Comparison of ENCODE assay signal across 9 cellular contexts in genomic region chr17:933168-934083, GRCh38. TPM values are rescaled to one million over a fixed set of nuclear protein-coding genes. Genes with fewer than 3 reads are reported as not detected.
DNase-seq lines count a peak whose midpoint lies in the region; ATAC-seq and TF ChIP-seq lines count a peak whose summit lies in the region.
"Had no signal": no experiment of that assay in that cellular context is flagged by ENCODE, and none has a peak within 500 bp of the region (broad histone marks: within the 10 kb centered on the region; RNA-seq: fewer than 3 reads in every experiment).

No MANE protein-coding gene starts in this region.

- H3K27ac ChIP-seq in ectodermal cell (ENCODE audit: insufficient read depth, low read depth, low read length, poor library complexity, severe bottlenecking), result peak overlapping the region; percentile 63
- H3K27ac ChIP-seq in mesodermal cell (ENCODE audit: low read depth, low read length, severe bottlenecking), result peak overlapping the region; percentile 96

- peaks cover 28% of the 10 kb centered on the region for H3K4me1 ChIP-seq in ectodermal cell (ENCODE audit: control insufficient read depth, insufficient read depth, low read length)
- peaks cover 58% of the 10 kb centered on the region for H3K4me1 ChIP-seq in mesodermal cell (ENCODE audit: control insufficient read depth, insufficient read depth, low read length, poor library complexity, severe bottlenecking)
- no peaks in the 10 kb centered on the region for H3K4me1 ChIP-seq in BE2C

- TF ChIP-seq CTCF in BE2C (IDR thresholded peaks at IDR 0.05; ENCODE audit: low read depth, low read length), result no peak

- 41 to 49% methylated on average over 15 to 18 of the region's 18 CpGs for WGBS in ectodermal cell, 2 experiments
- WGBS in mesodermal cell (ENCODE audit: insufficient coverage in 2 of 2), 2 experiments, result 20 to 41% methylated on average over 4 to 8 of the region's 18 CpGs

- ATAC-seq in HG03196 (IDR thresholded peaks at IDR 0.05; ENCODE audit: unreplicated experiment), result no peak
- ATAC-seq in HG02852 (IDR thresholded peaks at IDR 0.05; ENCODE audit: unreplicated experiment), result no peak
- no peak for ATAC-seq in HG03469 (IDR thresholded peaks at IDR 0.05; ENCODE audit: unreplicated experiment)

- DNase-seq in ACHN, result peak; percentile 98
- peak; percentile 98 for DNase-seq in M059J (ENCODE audit: low read depth)
- DNase-seq in BE2C, result no peak
- DNase-seq: activated CD4-positive, alpha-beta T cell treated with anti-CD3 and anti-CD28 coated beads for 1 hour had no signal

- no peaks in the 10 kb centered on the region for H3K36me3 ChIP-seq in ectodermal cell (ENCODE audit: control insufficient read depth, insufficient read depth, low read length)
- H3K36me3 ChIP-seq in mesodermal cell (ENCODE audit: control insufficient read depth, insufficient read depth, low read length), result peaks cover 27% of the 10 kb centered on the region
- H3K36me3 ChIP-seq in BE2C, result no peaks in the 10 kb centered on the region

- H3K4me3 ChIP-seq in ectodermal cell (ENCODE audit: insufficient read depth, low read depth, low read length), result no peak overlapping the region
- H3K4me3 ChIP-seq in mesodermal cell (ENCODE audit: extremely low read depth, insufficient read depth, low read length, poor library complexity, severe bottlenecking), result no peak overlapping the region
- no peak overlapping the region for H3K4me3 ChIP-seq in BE2C (ENCODE audit: low read depth, low read length)

- no peaks in the 10 kb centered on the region for H3K27me3 ChIP-seq in ectodermal cell (ENCODE audit: control insufficient read depth, insufficient read depth, low read length, poor library complexity, severe bottlenecking)
- H3K27me3 ChIP-seq in BE2C, result no peaks in the 10 kb centered on the region

- no peaks in the 10 kb centered on the region for H3K9me3 ChIP-seq in ectodermal cell (ENCODE audit: control insufficient read depth, low read length)
- H3K9me3 ChIP-seq in mesodermal cell (ENCODE audit: control insufficient read depth, low read length), result no peaks in the 10 kb centered on the region
- H3K9me3 ChIP-seq in BE2C, result no peaks in the 10 kb centered on the region

- in situ Hi-C loops in ACHN (cut with HindIII; ENCODE audit: low pct_ligation_motif_present, low pct_unique_long_range_greater_than_20kb, low sequenced_read_pairs), result no loop called here

RNA-seq across cellular contexts. Expression of gene NXN, which starts 46.1 kb away (rescaled TPM):
- total RNA-seq in M059J (2014; rRNA removed; shearing (Covaris generic)), result 22.6 and 32.8 TPM in 2 replicates
- 83.0 TPM for polyA plus RNA-seq in ectodermal cell (2013, experiment 1 of 4)
- 85.2 TPM for polyA plus RNA-seq in ectodermal cell (2013, experiment 2 of 4)
- polyA plus RNA-seq in ectodermal cell (2013, experiment 3 of 4), result 63.8 TPM
- 65.9 TPM for polyA plus RNA-seq in ectodermal cell (2013, experiment 4 of 4)
- polyA plus RNA-seq in mesodermal cell (2013, experiment 1 of 2), result 78.8 TPM
- 76.4 TPM for polyA plus RNA-seq in mesodermal cell (2013, experiment 2 of 2)
- 11.4 TPM for polyA plus RNA-seq in BE2C (2012; ENCODE audit: insufficient read depth, insufficient read length, low read depth)
